ENCODE assay signal across 9 cellular contexts in genomic region chr5:95857185-95857945, GRCh38. TPM values are rescaled to one million over a fixed set of nuclear protein-coding genes. Genes with fewer than 3 reads are reported as not detected.
DNase-seq lines count a peak whose midpoint lies in the region; ATAC-seq and TF ChIP-seq lines count a peak whose summit lies in the region.
"Had no signal": no experiment of that assay in that cellular context is flagged by ENCODE, and none has a peak within 500 bp of the region (broad histone marks: within the 10 kb centered on the region; RNA-seq: fewer than 3 reads in every experiment).

No MANE protein-coding gene starts in this region.

- peaks cover 10% of the 10 kb centered on the region for H3K27me3 Mint-ChIP-seq in endothelial cell (ENCODE audit: unreplicated experiment)

- TF ChIP-seq CTCF in RWPE1 (conservative IDR thresholded peaks at IDR 0.05; ENCODE audit: low read depth) (no peak), endothelial cell (IDR thresholded peaks at IDR 0.05; ENCODE audit: unreplicated experiment) (no peak)

- DNase-seq in RWPE1 (ENCODE audit: low spot score) (no peak), endothelial cell (ENCODE audit: low spot score) (no peak), medulla oblongata (ENCODE audit: extremely low spot score) (peak; percentile 57), OCI-M1 (lab: John Stamatoyannopoulos, UW) (no peak), hippocampal formation (lab: John Stamatoyannopoulos, UW) (no peak)

- no peaks in the 10 kb centered on the region for H3K9me3 Mint-ChIP-seq in endothelial cell (ENCODE audit: unreplicated experiment)

- H3K27ac ChIP-seq in RWPE1 (peak overlapping the region; percentile 91), temporal lobe (ENCODE audit: low read depth, low read length) (peak overlapping the region; percentile 78)

- POLR2A ChIA-PET in RWPE1 (lab: Yijun Ruan, JAX; ENCODE audit: low non-redundant PET), result interaction anchor here (0.5 to 0.6 kb wide), 2 partner anchors 14 to 29 kb away, joined by 3 to 4 read pairs; no protein-coding TSS in a partner anchor

- H3K4me3 Mint-ChIP-seq in endothelial cell (ENCODE audit: unreplicated experiment), result no peak overlapping the region

- no peaks in the 10 kb centered on the region for H3K36me3 Mint-ChIP-seq in endothelial cell (ENCODE audit: low read depth, unreplicated experiment)

- H3K27ac Mint-ChIP-seq in endothelial cell (ENCODE audit: unreplicated experiment), result peak overlapping the region; percentile 92

- peaks cover 22% of the 10 kb centered on the region for H3K4me1 Mint-ChIP-seq in endothelial cell (ENCODE audit: unreplicated experiment)

- CTCF ChIA-PET in RWPE1 (lab: Yijun Ruan, JAX), result interaction anchor here (0.6 to 3.3 kb wide), 6 partner anchors 10 to 826 kb away, joined by 3 to 19 read pairs (median 4); no protein-coding TSS in a partner anchor

- no peak for ATAC-seq in GM18873 (IDR thresholded peaks at IDR 0.05; ENCODE audit: low FRiP score, unreplicated experiment)
- no peak for ATAC-seq in GM21825 (IDR thresholded peaks at IDR 0.05; ENCODE audit: unreplicated experiment)
- ATAC-seq: Panc1 had no signal

RNA-seq across cellular contexts. Expression of gene GLRX, which starts 34.8 kb away (rescaled TPM):
- total RNA-seq in endothelial cell (ENCODE audit: unreplicated experiment), result 27.5 TPM
- total RNA-seq in temporal lobe, result 8.4 TPM
